Comparison of ENCODE assay signal across 7 cellular contexts in the genomic region with DNA sequence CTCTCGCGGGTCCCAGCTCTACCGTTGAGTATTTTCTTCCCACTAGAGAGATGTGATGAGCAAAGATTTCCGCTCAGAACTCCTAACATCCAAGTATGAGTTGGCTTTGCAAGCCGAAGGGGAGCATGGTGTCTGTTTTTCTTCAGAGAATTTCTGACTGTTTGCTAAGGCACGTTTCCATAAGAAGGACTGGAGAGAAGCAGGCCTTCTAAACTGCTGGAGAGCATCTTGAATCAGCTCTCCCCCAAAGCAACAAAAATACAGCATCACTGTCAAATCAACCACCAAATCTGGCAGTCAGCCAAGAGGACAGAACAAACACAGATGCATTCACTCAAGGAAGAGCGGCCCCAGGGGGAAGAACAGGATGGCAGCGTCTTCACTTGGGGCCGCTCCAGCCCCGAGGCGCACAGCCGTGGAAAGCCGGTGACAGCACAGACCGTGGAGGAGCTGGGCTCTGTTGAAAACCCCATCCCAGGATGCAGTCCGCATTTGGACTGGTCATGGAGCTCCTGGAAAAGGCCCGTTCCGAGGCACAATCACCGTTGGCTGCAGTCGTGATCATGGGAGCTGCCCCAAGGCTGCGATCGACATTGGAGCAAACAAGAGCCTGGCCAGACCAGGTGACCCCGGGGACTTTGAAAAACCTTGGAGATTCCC.
A peak's percentile ranks its signal among the peaks of the same experiment; 100 is the strongest.
DNase-seq lines count a peak whose midpoint lies in the region; ATAC-seq and TF ChIP-seq lines count a peak whose summit lies in the region.

No MANE protein-coding gene starts in this region.

- H3K9ac ChIP-seq in rectal smooth muscle tissue (ENCODE audit: low read length): no peak overlapping the region

- H3K27ac ChIP-seq in rectal smooth muscle tissue (ENCODE audit: low read depth, low read length): peak overlapping the region; percentile 89

- TF ChIP-seq CTCF in fibroblast of the aortic adventitia (IDR thresholded peaks at IDR 0.05; ENCODE audit: insufficient read depth, low read length): no peak

- DNase-seq in NAMALWA (ENCODE audit: low spot score): peak; percentile 81
- peak; percentile 56 for DNase-seq in fibroblast of the aortic adventitia (ENCODE audit: low read depth)
- no peak for DNase-seq in stimulated activated CD4-positive, alpha-beta T cell treated with anti-CD3 and anti-CD28 coated beads, Interleukin-4, amount 100 ng/mL, for 1 hour
- no peak for DNase-seq in NCI-H2196 (lab: John Stamatoyannopoulos, UW; ENCODE audit: unreplicated experiment)

- no peaks in the 10 kb centered on the region for H3K36me3 ChIP-seq in rectal smooth muscle tissue (ENCODE audit: control insufficient read depth, insufficient read depth, low read length)

- H3K27me3 ChIP-seq in rectal smooth muscle tissue (ENCODE audit: control insufficient read depth, insufficient read depth, low read length): no peaks in the 10 kb centered on the region

- H3K4me1 ChIP-seq in rectal smooth muscle tissue (ENCODE audit: control insufficient read depth, insufficient read depth, low read length): peaks cover 27% of the 10 kb centered on the region

- ATAC-seq in GM19452 (IDR thresholded peaks at IDR 0.05; ENCODE audit: unreplicated experiment) (peak; percentile 30), GM19455 (IDR thresholded peaks at IDR 0.05; ENCODE audit: unreplicated experiment) (no peak)

- no peak overlapping the region for H3K4me3 ChIP-seq in fibroblast of the aortic adventitia (ENCODE audit: low read depth, low read length)
- no peak overlapping the region for H3K4me3 ChIP-seq in rectal smooth muscle tissue (ENCODE audit: low read length)

Comparison
In these comparisons a context has a peak if more than half of its experiments do, and no peak if none do; other contexts are left out.
1. DNase-seq: peak in NAMALWA (single experiment) and fibroblast of the aortic adventitia (single experiment); none in stimulated activated CD4-positive, alpha-beta T cell treated with anti-CD3 and anti-CD28 coated beads, Interleukin-4, amount 100 ng/mL, for 1 hour (single experiment) and NCI-H2196 (single experiment).